8 cellular contexts compared by ENCODE assay signal in the genomic region with DNA sequence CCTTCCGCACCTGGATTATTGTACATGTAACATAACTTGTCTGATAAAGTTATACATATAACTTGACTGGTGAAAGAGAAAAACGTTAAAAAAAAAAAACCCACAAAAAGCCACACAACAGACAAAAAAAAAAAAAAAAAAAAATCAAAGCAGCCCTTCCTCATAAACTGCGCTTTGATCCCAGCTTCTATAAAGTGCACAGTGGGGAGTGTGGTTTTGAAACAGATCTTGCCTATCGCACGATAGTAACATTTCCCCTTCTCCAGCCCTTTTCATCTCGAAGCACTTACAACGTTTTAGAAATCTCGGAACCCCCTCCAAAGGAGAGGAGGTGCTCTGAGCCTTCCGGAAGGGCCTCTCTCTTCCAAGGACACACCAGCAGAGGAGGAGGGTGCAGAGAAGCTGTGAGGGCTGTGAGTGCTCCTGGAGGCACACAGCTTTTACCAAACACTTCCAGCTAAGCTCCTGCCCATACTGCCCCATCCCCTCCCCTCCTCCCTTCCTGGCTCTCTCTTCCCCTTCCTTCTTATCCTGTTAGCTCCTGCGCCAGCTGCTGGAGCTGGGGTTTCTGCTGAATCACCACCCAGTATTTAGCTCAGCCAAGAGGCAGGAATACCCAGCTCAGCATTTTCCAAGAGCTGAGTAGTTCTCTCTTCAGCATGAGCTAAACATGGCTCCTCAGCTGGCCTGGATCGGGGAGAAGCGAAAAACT. TPM values are rescaled to one million over a fixed set of nuclear protein-coding genes. Genes with fewer than 3 reads are reported as not detected.
DNase-seq lines count a peak whose midpoint lies in the region; ATAC-seq, FAIRE-seq and TF ChIP-seq lines count a peak whose summit lies in the region.

No MANE protein-coding gene starts in this region.

- H3K27me3 ChIP-seq in SJSA1 (replicated peaks): no peaks in the 10 kb centered on the region

- no peak overlapping the region for H3K27ac ChIP-seq in SJSA1

- TF ChIP-seq POLR2A in H54 (IDR thresholded peaks at IDR 0.05; ENCODE audit: low read depth, low read length): no peak

- peak; percentile 38 for FAIRE-seq in H54 (lab: Jason Lieb, UNC)

- peaks cover 6% of the 10 kb centered on the region for H3K4me1 ChIP-seq in SJSA1 (replicated peaks)

- no peaks in the 10 kb centered on the region for H3K36me3 ChIP-seq in SJSA1

- H3K9me3 ChIP-seq in SJSA1 (replicated peaks): no peaks in the 10 kb centered on the region

- ATAC-seq in GM18870 (IDR thresholded peaks at IDR 0.05; ENCODE audit: unreplicated experiment): no peak

- DNase-seq in H54 (ENCODE audit: insufficient read length, low spot score) (peak; percentile 54), SJSA1 (ENCODE audit: low read depth in 1 of 2, low spot score in 2 of 2) (peak; percentile 24 to 50), foreskin melanocyte (peak; percentile 83), non-pigmented ciliary epithelial cell (ENCODE audit: low read depth) (peak; percentile 79), SIG-M5 (lab: John Stamatoyannopoulos, UW) (no peak), NCI-H345 treated with DMSO at 0.1 percent for 48 hours (lab: John Stamatoyannopoulos, UW; ENCODE audit: unreplicated experiment) (no peak)
- DNase-seq in stimulated activated CD4-positive, alpha-beta T cell treated with anti-CD3 and anti-CD28 coated beads, Interleukin-2, amount 100 ng/mL, for 24 hours: no peak

- no peak overlapping the region for H3K4me3 ChIP-seq in SJSA1

RNA-seq across cellular contexts. Expression of a gene that starts 28.4 kb away (rescaled TPM):
- total RNA-seq in SJSA1 (2014; rRNA removed; shearing (Covaris generic)): 0.45 TPM in 1 of 2 replicates, not detected in the other

RNA-seq across cellular contexts. Expression of a gene that starts 36.0 kb away (rescaled TPM):
- not detected in 2 replicates for total RNA-seq in SJSA1 (2014; rRNA removed; shearing (Covaris generic))

RNA-seq across cellular contexts. Expression of a gene that starts 50.2 kb away (rescaled TPM):
- total RNA-seq in SJSA1 (2014; rRNA removed; shearing (Covaris generic)): not detected in 2 replicates

RNA-seq across cellular contexts. Expression of a gene that starts 59.7 kb away (rescaled TPM):
- total RNA-seq in SJSA1 (2014; rRNA removed; shearing (Covaris generic)): 33.1 and 37.9 TPM in 2 replicates

Comparison
In these comparisons a context has a peak if more than half of its experiments do, and no peak if none do; other contexts are left out.
1. DNase-seq: peak in H54 (single experiment), SJSA1 (2 of 2), foreskin melanocyte (single experiment) and non-pigmented ciliary epithelial cell (single experiment); none in stimulated activated CD4-positive, alpha-beta T cell treated with anti-CD3 and anti-CD28 coated beads, Interleukin-2, amount 100 ng/mL, for 24 hours (0 of 2), SIG-M5 (single experiment) and NCI-H345 treated with DMSO at 0.1 percent for 48 hours (single experiment).